ENCODE assay signal across 10 cellular contexts in genomic region chr3:29144807-29145206, GRCh38.
DNase-seq lines count a peak whose midpoint lies in the region; ATAC-seq, FAIRE-seq and TF ChIP-seq lines count a peak whose summit lies in the region.
"Had no signal": no experiment of that assay in that cellular context is flagged by ENCODE, and none has a peak within 500 bp of the region (broad histone marks: within the 10 kb centered on the region; RNA-seq: fewer than 3 reads in every experiment).

No MANE protein-coding gene starts in this region.

- peaks cover 39% of the 10 kb centered on the region for H3K4me1 ChIP-seq in cardiac muscle cell (ENCODE audit: low read depth)

- TF ChIP-seq CTCF in cardiac muscle cell (IDR thresholded peaks at IDR 0.05; ENCODE audit: low read depth, low read length): peak; percentile 42

- H3K4me3 ChIP-seq in cardiac muscle cell: no peak overlapping the region
- H3K4me3 ChIP-seq: K562 had no signal

- DNase-seq in HCEC 1CT (peak; percentile 55), cardiac muscle cell (ENCODE audit: low read depth in 1 of 2, low spot score in 1 of 2) (peak; percentile 42 to 80), renal cortical epithelial cell (ENCODE audit: low read depth) (peak; percentile 38), cerebellar nuclear complex (lab: John Stamatoyannopoulos, UW) (no peak), hippocampal formation (lab: John Stamatoyannopoulos, UW) (no peak), AML-193 (lab: John Stamatoyannopoulos, UW) (no peak)
- DNase-seq: T-helper 2 cell had no signal

- no peaks in the 10 kb centered on the region for H3K27me3 ChIP-seq in cardiac muscle cell

- H3K36me3 ChIP-seq in cardiac muscle cell: no peaks in the 10 kb centered on the region

- FAIRE-seq in TTC549 (lab: Jason Lieb, UNC): peak; percentile 38
- FAIRE-seq: K562 had no signal

- no peak for ATAC-seq in HG03045 (IDR thresholded peaks at IDR 0.05; ENCODE audit: unreplicated experiment)
- ATAC-seq: K562 had no signal

- no peak overlapping the region for H3K27ac ChIP-seq in cardiac muscle cell

- H3K9me3 ChIP-seq in cardiac muscle cell (ENCODE audit: low read depth): no peaks in the 10 kb centered on the region

Comparison
In these comparisons a context has a peak if more than half of its experiments do, and no peak if none do; other contexts are left out.
1. DNase-seq: peak in HCEC 1CT (single experiment), cardiac muscle cell (2 of 2) and renal cortical epithelial cell (single experiment); none in cerebellar nuclear complex (0 of 2), hippocampal formation (0 of 2) and AML-193 (0 of 2).